ENCODE assay signal across 23 cellular contexts in genomic region chr6:83231146-83231545, GRCh38. TPM values are rescaled to one million over a fixed set of nuclear protein-coding genes. Genes with fewer than 3 reads are reported as not detected.
DNase-seq lines count a peak whose midpoint lies in the region; ATAC-seq, FAIRE-seq and TF ChIP-seq lines count a peak whose summit lies in the region.
"Had no signal": no experiment of that assay in that cellular context is flagged by ENCODE, and none has a peak within 500 bp of the region (broad histone marks: within the 10 kb centered on the region; RNA-seq: fewer than 3 reads in every experiment).

No MANE protein-coding gene starts in this region.

- no peaks in the 10 kb centered on the region for H4K20me1 ChIP-seq in astrocyte (ENCODE audit: insufficient read depth, low read length)

- ATAC-seq in left ventricle myocardium superior = no peak
- ATAC-seq: activated T-cell treated with anti-CD3 and anti-CD28 coated beads, Interleukin-2, amount 50 U/mL, for 72 hours; body of pancreas; gastrocnemius medialis; natural killer cell had no signal

- H3K4me3 ChIP-seq in astrocyte (ENCODE audit: insufficient read depth, low read depth, low read length) = no peak overlapping the region
- no peak overlapping the region for H3K4me3 ChIP-seq in fibroblast of the aortic adventitia (ENCODE audit: low read depth, low read length)
- H3K4me3 ChIP-seq: body of pancreas, gastrocnemius medialis, thyroid gland had no signal

- H3K27ac ChIP-seq in astrocyte (ENCODE audit: low read depth, low read length) = no peak overlapping the region
- H3K27ac ChIP-seq: body of pancreas, gastrocnemius medialis, parathyroid adenoma, thyroid gland had no signal

- no peak overlapping the region for H3K4me2 ChIP-seq in astrocyte (ENCODE audit: low read length)

- no peak for TF ChIP-seq CTCF in astrocyte (IDR thresholded peaks at IDR 0.05; ENCODE audit: insufficient read depth, low read depth, low read length)
- TF ChIP-seq CTCF in fibroblast of the aortic adventitia (IDR thresholded peaks at IDR 0.05; ENCODE audit: insufficient read depth, low read length) = no peak

- FAIRE-seq in astrocyte (lab: Jason Lieb, UNC) = no peak

- no peak overlapping the region for H3K9ac ChIP-seq in astrocyte (ENCODE audit: low read length)
- H3K9ac ChIP-seq: parathyroid adenoma had no signal

- H3K36me3 Mint-ChIP-seq in astrocyte (ENCODE audit: low read depth, unreplicated experiment) = no peaks in the 10 kb centered on the region
- H3K36me3 Mint-ChIP-seq: activated naive CD4-positive, alpha-beta T cell treated with anti-CD3 and anti-CD28 coated beads, Interleukin-2, amount 10 ng/mL, durations not matched to agents 7 days and 5 days; natural killer cell had no signal

- intact Hi-C loops in left ventricle myocardium superior (cut with micrococcal nuclease) = no loop called here

- no peaks in the 10 kb centered on the region for H3K27me3 Mint-ChIP-seq in astrocyte (ENCODE audit: low read depth, unreplicated experiment)
- H3K27me3 Mint-ChIP-seq: activated naive CD4-positive, alpha-beta T cell treated with anti-CD3 and anti-CD28 coated beads, Interleukin-2, amount 10 ng/mL, durations not matched to agents 7 days and 5 days had no signal

- H3K27ac Mint-ChIP-seq in astrocyte (ENCODE audit: unreplicated experiment) = peak overlapping the region; percentile 66
- H3K27ac Mint-ChIP-seq: activated naive CD4-positive, alpha-beta T cell treated with anti-CD3 and anti-CD28 coated beads, Interleukin-2, amount 10 ng/mL, durations not matched to agents 7 days and 5 days; activated T-cell treated with anti-CD3 and anti-CD28 coated beads, Interleukin-2, amount 50 U/mL, for 72 hours; natural killer cell had no signal

- H3K9me3 Mint-ChIP-seq in astrocyte (ENCODE audit: unreplicated experiment) = no peaks in the 10 kb centered on the region
- H3K9me3 Mint-ChIP-seq: activated naive CD4-positive, alpha-beta T cell treated with anti-CD3 and anti-CD28 coated beads, Interleukin-2, amount 10 ng/mL, durations not matched to agents 7 days and 5 days; activated T-cell treated with anti-CD3 and anti-CD28 coated beads, Interleukin-2, amount 50 U/mL, for 72 hours; natural killer cell had no signal

- H3K4me3 Mint-ChIP-seq in astrocyte (ENCODE audit: unreplicated experiment) = no peak overlapping the region
- H3K4me3 Mint-ChIP-seq: activated naive CD4-positive, alpha-beta T cell treated with anti-CD3 and anti-CD28 coated beads, Interleukin-2, amount 10 ng/mL, durations not matched to agents 7 days and 5 days; activated T-cell treated with anti-CD3 and anti-CD28 coated beads, Interleukin-2, amount 50 U/mL, for 72 hours; natural killer cell had no signal

- no peaks in the 10 kb centered on the region for H3K36me3 ChIP-seq in astrocyte (ENCODE audit: insufficient read depth, low read length)
- H3K36me3 ChIP-seq: BE2C, gastrocnemius medialis had no signal

- H3K4me1 Mint-ChIP-seq in astrocyte (ENCODE audit: low read depth, unreplicated experiment) = peaks cover 6% of the 10 kb centered on the region
- H3K4me1 Mint-ChIP-seq: activated naive CD4-positive, alpha-beta T cell treated with anti-CD3 and anti-CD28 coated beads, Interleukin-2, amount 10 ng/mL, durations not matched to agents 7 days and 5 days; natural killer cell had no signal

- H3K9me3 ChIP-seq in astrocyte (ENCODE audit: insufficient read depth, low read depth, low read length) = no peaks in the 10 kb centered on the region
- H3K9me3 ChIP-seq: BE2C, body of pancreas, Caco-2, gastrocnemius medialis, thyroid gland had no signal

- H3K27me3 ChIP-seq in astrocyte (ENCODE audit: insufficient read depth, low read length) = no peaks in the 10 kb centered on the region
- H3K27me3 ChIP-seq: BE2C, body of pancreas, gastrocnemius medialis, thyroid gland had no signal

- no peaks in the 10 kb centered on the region for H3K4me1 ChIP-seq in astrocyte (ENCODE audit: insufficient read depth, low read length)
- H3K4me1 ChIP-seq: BE2C, body of pancreas, Caco-2, gastrocnemius medialis, parathyroid adenoma, thyroid gland had no signal

- DNase-seq in GM03348 (ENCODE audit: low spot score) (peak; percentile 32), astrocyte (ENCODE audit: low read depth) (peak; percentile 94), fibroblast of the aortic adventitia (ENCODE audit: low read depth) (peak; percentile 93), stromal cell of bone marrow (ENCODE audit: low read depth) (peak; percentile 63), NCI-H510A treated with DMSO at 0.1 percent for 48 hours (lab: John Stamatoyannopoulos, UW) (no peak), NCI-H524 (lab: John Stamatoyannopoulos, UW) (no peak), left ventricle myocardium superior (no peak)
- DNase-seq: activated CD4-positive, alpha-beta T cell treated with anti-CD3 and anti-CD28 coated beads for 1 hour; activated naive CD4-positive, alpha-beta T cell treated with anti-CD3 and anti-CD28 coated beads, Interleukin-2, amount 10 ng/mL, durations not matched to agents 7 days and 5 days; activated T-cell treated with anti-CD3 and anti-CD28 coated beads, Interleukin-2, amount 50 U/mL, for 72 hours; BE2C; body of pancreas; Caco-2; cortex of kidney; gastrocnemius medialis; left cardiac atrium; natural killer cell; NCI-H1417 treated with DMSO at 0.1 percent for 48 hours; NCI-H2171 treated with DMSO at 0.1 percent for 48 hours; NCI-H774; stimulated activated naive CD4-positive, alpha-beta T cell treated with Interleukin-2 at 50 U/mL for 16 hours; thyroid gland had no signal

- no peak overlapping the region for H2AFZ ChIP-seq in astrocyte (ENCODE audit: low read depth, low read length)
- H2AFZ ChIP-seq: parathyroid adenoma had no signal

- H3K79me2 ChIP-seq in astrocyte (ENCODE audit: insufficient read depth, low read length) = no peaks in the 10 kb centered on the region
- H3K79me2 ChIP-seq: parathyroid adenoma had no signal

RNA-seq across cellular contexts. Expression of gene RWDD2A, which starts 38.0 kb away (rescaled TPM):
- 4.7 and 4.9 TPM in 2 replicates for total RNA-seq in astrocyte
- total RNA-seq in fibroblast of the aortic adventitia (ENCODE audit: low replicate concordance) = 4.2 and 5.0 TPM in 2 replicates
- 2.8 TPM for total RNA-seq in left ventricle myocardium superior

RNA-seq across cellular contexts. Expression of gene PGM3, which starts 38.1 kb away (rescaled TPM):
- 147 and 151 TPM in 2 replicates for total RNA-seq in astrocyte
- 30.9 and 87.8 TPM in 2 replicates for total RNA-seq in fibroblast of the aortic adventitia (ENCODE audit: low replicate concordance)
- 13.2 TPM for total RNA-seq in left ventricle myocardium superior

Comparison
In these comparisons a context has a peak if more than half of its experiments do, and no peak if none do; other contexts are left out.
1. DNase-seq: peak in GM03348 (single experiment), astrocyte (single experiment), fibroblast of the aortic adventitia (single experiment) and stromal cell of bone marrow (single experiment); none in NCI-H510A treated with DMSO at 0.1 percent for 48 hours (single experiment), NCI-H524 (0 of 2) and left ventricle myocardium superior (single experiment).